Comparison of ENCODE assay signal across 8 cellular contexts in the genomic region with DNA sequence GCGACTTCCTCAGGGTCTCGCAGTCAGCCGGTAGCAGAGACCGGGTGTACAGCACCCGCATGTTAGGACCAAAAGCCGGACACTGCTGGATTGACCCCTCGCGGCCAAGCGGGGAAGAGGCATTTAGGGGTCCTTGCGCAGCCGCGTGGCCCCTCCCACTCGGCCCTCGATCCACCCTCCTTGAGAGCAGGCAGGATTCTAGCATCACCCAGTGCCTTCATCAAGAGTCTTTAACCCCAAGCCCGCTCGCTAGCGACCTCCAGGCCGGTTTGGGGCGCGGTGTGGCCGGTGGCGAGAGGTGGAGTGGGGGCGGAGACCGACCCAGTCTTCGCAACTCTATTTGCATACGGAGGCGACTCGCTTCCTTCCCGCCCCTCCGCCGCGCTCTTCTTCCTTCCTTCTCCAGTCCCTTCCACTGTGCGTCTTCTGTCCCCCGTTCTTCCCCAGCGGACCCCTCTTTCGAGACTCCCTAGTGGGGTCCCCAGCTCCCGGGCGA. TPM values are rescaled to one million over a fixed set of nuclear protein-coding genes. Genes with fewer than 3 reads are reported as not detected.
A peak's percentile ranks its signal among the peaks of the same experiment; 100 is the strongest.
DNase-seq lines count a peak whose midpoint lies in the region; ATAC-seq, FAIRE-seq and TF ChIP-seq lines count a peak whose summit lies in the region.

A gene with protein sequence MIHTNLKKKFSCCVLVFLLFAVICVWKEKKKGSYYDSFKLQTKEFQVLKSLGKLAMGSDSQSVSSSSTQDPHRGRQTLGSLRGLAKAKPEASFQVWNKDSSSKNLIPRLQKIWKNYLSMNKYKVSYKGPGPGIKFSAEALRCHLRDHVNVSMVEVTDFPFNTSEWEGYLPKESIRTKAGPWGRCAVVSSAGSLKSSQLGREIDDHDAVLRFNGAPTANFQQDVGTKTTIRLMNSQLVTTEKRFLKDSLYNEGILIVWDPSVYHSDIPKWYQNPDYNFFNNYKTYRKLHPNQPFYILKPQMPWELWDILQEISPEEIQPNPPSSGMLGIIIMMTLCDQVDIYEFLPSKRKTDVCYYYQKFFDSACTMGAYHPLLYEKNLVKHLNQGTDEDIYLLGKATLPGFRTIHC (plus strand): TSS at position 384 of the 496 bp plus-strand sequence. CDS start 112,178 bp downstream, outside the sequence.

- no peaks in the 10 kb centered on the region for H3K27me3 ChIP-seq in effector memory CD4-positive, alpha-beta T cell (replicated peaks; ENCODE audit: control insufficient read depth, insufficient read depth, low read length, poor library complexity, severe bottlenecking)

- H3K4me3 ChIP-seq in effector memory CD4-positive, alpha-beta T cell (ENCODE audit: insufficient read depth, low read depth, low read length, poor library complexity, severe bottlenecking), result peak within 1 kb of the TSS; percentile 86

- H3K27ac Mint-ChIP-seq in activated CD8-positive, alpha-beta T cell treated with anti-CD3 and anti-CD28 coated beads, Interleukin-2, amount 10 ng/mL, durations not matched to agents 7 days and 5 days, result peak within 1 kb of the TSS; percentile 87

- DNase-seq in GM12891 (ENCODE audit: insufficient read length, low spot score) (peak; percentile 65), NCI-H460 (ENCODE audit: extremely low read depth, low read depth) (peak; percentile 25), lung microvascular endothelial cell (ENCODE audit: low read depth in 2 of 2) (peak; percentile 84 to 89), AG20443 (ENCODE audit: low spot score) (no peak)
- DNase-seq in activated CD8-positive, alpha-beta T cell treated with anti-CD3 and anti-CD28 coated beads, Interleukin-2, amount 10 ng/mL, durations not matched to agents 7 days and 5 days, result peak; percentile 81
- peak; percentile 29 to 51 (median 50) for DNase-seq in effector memory CD4-positive, alpha-beta T cell
- peak; percentile 34 for DNase-seq in stimulated activated CD8-positive, alpha-beta memory T cell treated with anti-CD3 and anti-CD28 coated beads, Interleukin-12 subunit alpha, Interleukin-12 subunit beta, amount 100 ng/mL, for 24 hours (ENCODE audit: extremely low read depth)

- peak within 1 kb of the TSS; percentile 99 for H3K4me3 Mint-ChIP-seq in activated CD8-positive, alpha-beta T cell treated with anti-CD3 and anti-CD28 coated beads, Interleukin-2, amount 10 ng/mL, durations not matched to agents 7 days and 5 days

- POLR2A ChIA-PET in activated CD8-positive, alpha-beta T cell treated with anti-CD3 and anti-CD28 coated beads, Interleukin-2, amount 10 ng/mL, durations not matched to agents 7 days and 5 days (lab: Charles Lee), result interaction anchor here (1.4 to 3.0 kb wide), 3 partner anchors 17 to 77 kb away, joined by 4 to 34 read pairs (median 4); no protein-coding TSS in a partner anchor

- H3K27ac ChIP-seq in effector memory CD4-positive, alpha-beta T cell (ENCODE audit: insufficient read depth, low read length, poor library complexity, severe bottlenecking), result peak within 1 kb of the TSS; percentile 83

- H3K36me3 Mint-ChIP-seq in activated CD8-positive, alpha-beta T cell treated with anti-CD3 and anti-CD28 coated beads, Interleukin-2, amount 10 ng/mL, durations not matched to agents 7 days and 5 days (ENCODE audit: low read depth), result peaks cover 30% of the 10 kb centered on the region

- peaks cover 18% of the 10 kb centered on the region for H3K36me3 ChIP-seq in effector memory CD4-positive, alpha-beta T cell (ENCODE audit: control insufficient read depth, insufficient read depth, low read length)

- H3K4me1 Mint-ChIP-seq in activated CD8-positive, alpha-beta T cell treated with anti-CD3 and anti-CD28 coated beads, Interleukin-2, amount 10 ng/mL, durations not matched to agents 7 days and 5 days (ENCODE audit: low read depth), result peaks cover 28% of the 10 kb centered on the region

- peaks cover 6% of the 10 kb centered on the region for H3K9me3 Mint-ChIP-seq in activated CD8-positive, alpha-beta T cell treated with anti-CD3 and anti-CD28 coated beads, Interleukin-2, amount 10 ng/mL, durations not matched to agents 7 days and 5 days (ENCODE audit: insufficient read depth)

- peak; percentile 64 for ATAC-seq in HG02623 (IDR thresholded peaks at IDR 0.05; ENCODE audit: unreplicated experiment)
- peak; percentile 68 for ATAC-seq in activated CD8-positive, alpha-beta T cell treated with anti-CD3 and anti-CD28 coated beads, Interleukin-2, amount 10 ng/mL, durations not matched to agents 7 days and 5 days

- no peaks in the 10 kb centered on the region for H3K27me3 Mint-ChIP-seq in activated CD8-positive, alpha-beta T cell treated with anti-CD3 and anti-CD28 coated beads, Interleukin-2, amount 10 ng/mL, durations not matched to agents 7 days and 5 days (ENCODE audit: low read depth)

- TF ChIP-seq POLR2A in GM12891 (IDR thresholded peaks at IDR 0.05; ENCODE audit: low read depth, low read length), result peak; percentile 58; the same call in 1 of the 2 replicates

- H3K9me3 ChIP-seq in effector memory CD4-positive, alpha-beta T cell (ENCODE audit: control insufficient read depth, low read length), result no peaks in the 10 kb centered on the region

- peak; percentile 88 for FAIRE-seq in GM12891 (lab: Jason Lieb, UNC)

- peaks cover 6% of the 10 kb centered on the region for H3K4me1 ChIP-seq in effector memory CD4-positive, alpha-beta T cell (ENCODE audit: control insufficient read depth, insufficient read depth, low read length, poor library complexity, severe bottlenecking)

- CTCF ChIA-PET in activated CD8-positive, alpha-beta T cell treated with anti-CD3 and anti-CD28 coated beads, Interleukin-2, amount 10 ng/mL, durations not matched to agents 7 days and 5 days (lab: Charles Lee), result interaction anchor here (1.2 to 7.0 kb wide), 9 partner anchors 12 to 96 kb away, joined by 3 to 78 read pairs (median 7); no protein-coding TSS in a partner anchor

TF ChIP-seq in GM12891, 5 proteins besides CTCF, POLR2A, EP300 and RAD21:
- TF ChIP-seq POU2F2 (IDR thresholded peaks at IDR 0.05; ENCODE audit: low read depth, low read length), result peak; percentile 96
- peak; percentile 26; the same call in 1 of the 2 replicates for TF ChIP-seq SPI1 (IDR thresholded peaks at IDR 0.05; ENCODE audit: low read depth, low read length)
- TF ChIP-seq PAX5 (IDR thresholded peaks at IDR 0.05; ENCODE audit: insufficient read depth, low read length, severe bottlenecking), result no peak

RNA-seq across cellular contexts. Expression of the gene that starts here (rescaled TPM):
- polyA plus RNA-seq in GM12891 (2012; ENCODE audit: low read depth, missing spikeins), result 85.5 TPM
- total RNA-seq in NCI-H460 (2014; rRNA removed; shearing (Covaris generic)), result 14.0 and 18.8 TPM in 2 replicates
- polyA plus RNA-seq in NCI-H460 (2014; cell fraction: nucleus; rRNA removed), result 5.9 and 8.8 TPM in 2 replicates
- total RNA-seq in activated CD8-positive, alpha-beta T cell treated with anti-CD3 and anti-CD28 coated beads, Interleukin-2, amount 10 ng/mL, durations not matched to agents 7 days and 5 days, result 100 to 1,000 TPM in 1 of 2 experiments, 10 to 100 TPM in 1; 99.1 to 109 TPM
- total RNA-seq in lung microvascular endothelial cell, result 44.9 and 61.1 TPM in 2 replicates
